ENCODE assay signal across 19 cellular contexts in the genomic region with DNA sequence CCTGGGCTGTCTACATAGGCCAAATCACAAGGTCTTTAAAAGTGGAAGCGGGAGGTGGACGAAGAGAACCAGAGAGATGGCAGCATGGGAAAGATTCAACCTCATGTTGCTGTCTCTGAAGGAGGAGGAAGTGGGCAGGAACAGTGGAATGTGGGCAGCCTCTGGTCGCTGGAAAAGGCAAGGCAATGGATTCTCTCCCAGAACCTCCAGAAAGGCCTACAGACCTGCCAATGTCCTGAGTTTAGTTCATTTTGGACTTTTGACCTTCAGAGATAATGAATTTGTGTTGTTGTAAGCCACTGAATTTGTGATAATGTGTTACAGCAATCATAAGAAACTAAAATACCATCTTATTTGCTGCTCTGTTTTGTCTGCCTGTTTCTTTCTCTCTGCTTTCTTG.
DNase-seq lines count a peak whose midpoint lies in the region; ATAC-seq and TF ChIP-seq lines count a peak whose summit lies in the region.
"Had no signal": no experiment of that assay in that cellular context is flagged by ENCODE, and none has a peak within 500 bp of the region (broad histone marks: within the 10 kb centered on the region; RNA-seq: fewer than 3 reads in every experiment).

No MANE protein-coding gene starts in this region.

- H3F3A ChIP-seq in SK-N-SH (replicated peaks; ENCODE audit: insufficient read depth): peaks cover 4% of the 10 kb centered on the region

- no peak overlapping the region for H3K14ac ChIP-seq in mesenchymal stem cell (ENCODE audit: low read length in 2 of 2)

- H3K9me3 ChIP-seq in SK-N-SH: peaks cover 5% of the 10 kb centered on the region; the same call in 1 of the 2 replicates
- peaks cover 7% of the 10 kb centered on the region for H3K9me3 ChIP-seq in mesenchymal stem cell (ENCODE audit: control insufficient read depth, low read length)

- no peaks in the 10 kb centered on the region for H4K20me1 ChIP-seq in SK-N-SH (ENCODE audit: insufficient read depth)

- H3K4me2 ChIP-seq in SK-N-SH: no peak overlapping the region
- no peak overlapping the region for H3K4me2 ChIP-seq in mesenchymal stem cell (ENCODE audit: low read length, poor library complexity, severe bottlenecking)
- H3K4me2 ChIP-seq: GM23338, KMS-11 had no signal

- no peak overlapping the region for H3K18ac ChIP-seq in mesenchymal stem cell (ENCODE audit: low read depth in 1 of 2, low read length in 2 of 2)

- H3K4me1 ChIP-seq in SK-N-SH (ENCODE audit: control insufficient read depth in 1 of 2, insufficient read depth in 2 of 2, low read depth in 1 of 2, low read length in 1 of 2): peaks cover 3 to 5% of the 10 kb centered on the region in 2 experiments; a peak in 3 of 4 replicates
- peaks cover under 1% of the 10 kb centered on the region for H3K4me1 ChIP-seq in mesenchymal stem cell (ENCODE audit: control insufficient read depth, insufficient read depth, low read depth, low read length)

- no peak for TF ChIP-seq RAD21 in SK-N-SH (IDR thresholded peaks at IDR 0.05; ENCODE audit: low read length)

- no peaks in the 10 kb centered on the region for H3K79me2 ChIP-seq in SK-N-SH (ENCODE audit: insufficient read depth)

- H3K36me3 ChIP-seq in SK-N-SH (replicated peaks in 1 of 2; ENCODE audit: control insufficient read depth in 1 of 2, insufficient read depth in 2 of 2, low read length in 1 of 2) (no peaks in the 10 kb centered on the region), mesenchymal stem cell (ENCODE audit: control insufficient read depth in 1 of 2, insufficient read depth in 2 of 2, low read depth in 1 of 2, low read length in 2 of 2) (no peaks in the 10 kb centered on the region)

- H3K9me2 ChIP-seq in SK-N-SH: no peaks in the 10 kb centered on the region

- H3K9ac ChIP-seq in SK-N-SH: no peak overlapping the region
- H3K9ac ChIP-seq in mesenchymal stem cell (ENCODE audit: low read length): no peak overlapping the region
- H3K9ac ChIP-seq: KMS-11 had no signal

- H3K23ac ChIP-seq in mesenchymal stem cell (ENCODE audit: low read length in 2 of 2): no peak overlapping the region

- ATAC-seq in SK-N-SH treated with all-trans-retinoic acid at 6 μM for 48 hours (no peak), HG03039 (IDR thresholded peaks at IDR 0.05; ENCODE audit: unreplicated experiment) (no peak)
- ATAC-seq: GM23338 had no signal

- WGBS in SK-N-SH (ENCODE audit: low lambda C conversion rate): 87% methylated on average over 3 of the region's 3 CpGs
- 100% methylated on average over 2 of the region's 3 CpGs for WGBS in mesenchymal stem cell

- H4K8ac ChIP-seq in mesenchymal stem cell (ENCODE audit: low read length): no peak overlapping the region

- no peaks in the 10 kb centered on the region for H3K27me3 ChIP-seq in SK-N-SH (ENCODE audit: insufficient read depth)
- no peaks in the 10 kb centered on the region for H3K27me3 ChIP-seq in mesenchymal stem cell (ENCODE audit: control insufficient read depth in 1 of 2, insufficient read depth in 1 of 2, low read length in 2 of 2)

- no peak for TF ChIP-seq CTCF in SK-N-SH (IDR thresholded peaks at IDR 0.05)

- CTCF ChIA-PET in SK-N-SH (lab: Yijun Ruan, JAX): no interaction called here

- POLR2A ChIA-PET in SK-N-SH (lab: Yijun Ruan, JAX): no interaction called here

- H3K27ac ChIP-seq in SK-N-SH (ENCODE audit: low read depth in 2 of 2, low read length in 1 of 2): no peak overlapping the region
- H3K27ac ChIP-seq in mesenchymal stem cell (ENCODE audit: low read length, poor library complexity, severe bottlenecking): no peak overlapping the region
- H3K27ac ChIP-seq: KMS-11 had no signal

- H2BK5ac ChIP-seq in mesenchymal stem cell (ENCODE audit: low read depth, low read length, poor library complexity, severe bottlenecking): no peak overlapping the region

- no peak overlapping the region for H3K4ac ChIP-seq in mesenchymal stem cell (ENCODE audit: low read depth in 1 of 2, low read length in 2 of 2)

- no peaks in the 10 kb centered on the region for H3K79me1 ChIP-seq in mesenchymal stem cell (replicated peaks; ENCODE audit: low read length, poor library complexity, severe bottlenecking)

- H2BK12ac ChIP-seq in mesenchymal stem cell (ENCODE audit: low read length in 2 of 2): peak overlapping the region in 1 of 2 experiments; percentile 2

- no peak overlapping the region for H2BK15ac ChIP-seq in mesenchymal stem cell (ENCODE audit: low read depth, poor library complexity, severe bottlenecking)

- H2BK120ac ChIP-seq in mesenchymal stem cell (ENCODE audit: low read depth, low read length): no peak overlapping the region

- no peak for DNase-seq in SK-N-SH
- peak; percentile 6 for DNase-seq in RPMI7951 (ENCODE audit: low read depth)
- no peak for DNase-seq in mesenchymal stem cell
- no peak for DNase-seq in T-helper 2 cell
- no peak for DNase-seq in mesenteric fat pad (ENCODE audit: low spot score)
- no peak for DNase-seq in NK-92 (lab: John Stamatoyannopoulos, UW; ENCODE audit: unreplicated experiment)
- DNase-seq: 8988T, COR-L47, DMS 273 treated with DMSO at 0.1 percent for 48 hours, GDM1, NCI-H1105, NCI-H2081, NCI-H2171 treated with DMSO at 0.1 percent for 48 hours, RPMI8226, SHP77 treated with DMSO at 0.1 percent for 48 hours had no signal

- no peak overlapping the region for H2AK5ac ChIP-seq in mesenchymal stem cell (ENCODE audit: low read length, severe bottlenecking)

- H4K91ac ChIP-seq in mesenchymal stem cell (ENCODE audit: low read length): no peak overlapping the region

- H3K4me3 ChIP-seq in SK-N-SH (ENCODE audit: low read depth in 2 of 2, low read length in 1 of 2) (no peak overlapping the region), mesenchymal stem cell (ENCODE audit: insufficient read depth in 1 of 2, low read depth in 1 of 2, low read length in 2 of 2) (no peak overlapping the region)
- H3K4me3 ChIP-seq: GM23338 had no signal

- H2AFZ ChIP-seq in SK-N-SH (ENCODE audit: low read depth) (peak overlapping the region; percentile 45; the same call in 1 of the 2 replicates), mesenchymal stem cell (ENCODE audit: low read depth, low read length) (peak overlapping the region; percentile 20)
- H2AFZ ChIP-seq: GM23338 had no signal

- no peak for TF ChIP-seq EP300 in SK-N-SH (IDR thresholded peaks at IDR 0.05; ENCODE audit: borderline replicate concordance in 1 of 2, low read depth in 1 of 2, low read length in 1 of 2)

TF ChIP-seq in SK-N-SH, 30 proteins besides CTCF, POLR2A, EP300 and RAD21 (continues in another document):
- TF ChIP-seq NFIC (IDR thresholded peaks at IDR 0.05; ENCODE audit: borderline replicate concordance): no peak
- TF ChIP-seq, protein P1, sequence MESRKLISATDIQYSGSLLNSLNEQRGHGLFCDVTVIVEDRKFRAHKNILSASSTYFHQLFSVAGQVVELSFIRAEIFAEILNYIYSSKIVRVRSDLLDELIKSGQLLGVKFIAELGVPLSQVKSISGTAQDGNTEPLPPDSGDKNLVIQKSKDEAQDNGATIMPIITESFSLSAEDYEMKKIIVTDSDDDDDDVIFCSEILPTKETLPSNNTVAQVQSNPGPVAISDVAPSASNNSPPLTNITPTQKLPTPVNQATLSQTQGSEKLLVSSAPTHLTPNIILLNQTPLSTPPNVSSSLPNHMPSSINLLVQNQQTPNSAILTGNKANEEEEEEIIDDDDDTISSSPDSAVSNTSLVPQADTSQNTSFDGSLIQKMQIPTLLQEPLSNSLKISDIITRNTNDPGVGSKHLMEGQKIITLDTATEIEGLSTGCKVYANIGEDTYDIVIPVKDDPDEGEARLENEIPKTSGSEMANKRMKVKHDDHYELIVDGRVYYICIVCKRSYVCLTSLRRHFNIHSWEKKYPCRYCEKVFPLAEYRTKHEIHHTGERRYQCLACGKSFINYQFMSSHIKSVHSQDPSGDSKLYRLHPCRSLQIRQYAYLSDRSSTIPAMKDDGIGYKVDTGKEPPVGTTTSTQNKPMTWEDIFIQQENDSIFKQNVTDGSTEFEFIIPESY (IDR thresholded peaks at IDR 0.05; ENCODE audit: borderline replicate concordance, low read depth): no peak
- TF ChIP-seq CHD2 (IDR thresholded peaks at IDR 0.05; ENCODE audit: low read length, partially characterized antibody): no peak
- no peak for TF ChIP-seq TAF1 (IDR thresholded peaks at IDR 0.05; ENCODE audit: borderline replicate concordance, low read depth, low read length)
- no peak for TF ChIP-seq TEAD4 (IDR thresholded peaks at IDR 0.05; ENCODE audit: borderline replicate concordance, insufficient read depth)
- TF ChIP-seq GATA2 (CRISPR knock-in tag; IDR thresholded peaks at IDR 0.05): no peak
- no peak for TF ChIP-seq FOXJ3 (CRISPR knock-in tag; IDR thresholded peaks at IDR 0.05)
- no peak for TF ChIP-seq SMC3 (IDR thresholded peaks at IDR 0.05; ENCODE audit: low read depth, low read length)
- TF ChIP-seq RXRA (IDR thresholded peaks at IDR 0.05; ENCODE audit: borderline replicate concordance, low read depth): no peak

TF ChIP-seq in SK-N-SH treated with all-trans-retinoic acid at 6 μM for 48 hours, 23 proteins besides CTCF, POLR2A, EP300 and RAD21 (continues in another document):
- TF ChIP-seq, protein P2, sequence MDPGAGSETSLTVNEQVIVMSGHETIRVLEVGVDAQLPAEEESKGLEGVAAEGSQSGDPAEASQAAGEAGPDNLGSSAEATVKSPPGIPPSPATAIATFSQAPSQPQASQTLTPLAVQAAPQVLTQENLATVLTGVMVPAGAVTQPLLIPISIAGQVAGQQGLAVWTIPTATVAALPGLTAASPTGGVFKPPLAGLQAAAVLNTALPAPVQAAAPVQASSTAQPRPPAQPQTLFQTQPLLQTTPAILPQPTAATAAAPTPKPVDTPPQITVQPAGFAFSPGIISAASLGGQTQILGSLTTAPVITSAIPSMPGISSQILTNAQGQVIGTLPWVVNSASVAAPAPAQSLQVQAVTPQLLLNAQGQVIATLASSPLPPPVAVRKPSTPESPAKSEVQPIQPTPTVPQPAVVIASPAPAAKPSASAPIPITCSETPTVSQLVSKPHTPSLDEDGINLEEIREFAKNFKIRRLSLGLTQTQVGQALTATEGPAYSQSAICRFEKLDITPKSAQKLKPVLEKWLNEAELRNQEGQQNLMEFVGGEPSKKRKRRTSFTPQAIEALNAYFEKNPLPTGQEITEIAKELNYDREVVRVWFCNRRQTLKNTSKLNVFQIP (CRISPR knock-in tag; IDR thresholded peaks at IDR 0.05; ENCODE audit: borderline replicate concordance, low read depth): no peak
- TF ChIP-seq ZFP30 (CRISPR knock-in tag; IDR thresholded peaks at IDR 0.05) (no peak), ESRRG (CRISPR knock-in tag; IDR thresholded peaks at IDR 0.05) (no peak), PPARA (CRISPR knock-in tag; IDR thresholded peaks at IDR 0.05; ENCODE audit: borderline replicate concordance) (no peak)
- TF ChIP-seq, protein P3, sequence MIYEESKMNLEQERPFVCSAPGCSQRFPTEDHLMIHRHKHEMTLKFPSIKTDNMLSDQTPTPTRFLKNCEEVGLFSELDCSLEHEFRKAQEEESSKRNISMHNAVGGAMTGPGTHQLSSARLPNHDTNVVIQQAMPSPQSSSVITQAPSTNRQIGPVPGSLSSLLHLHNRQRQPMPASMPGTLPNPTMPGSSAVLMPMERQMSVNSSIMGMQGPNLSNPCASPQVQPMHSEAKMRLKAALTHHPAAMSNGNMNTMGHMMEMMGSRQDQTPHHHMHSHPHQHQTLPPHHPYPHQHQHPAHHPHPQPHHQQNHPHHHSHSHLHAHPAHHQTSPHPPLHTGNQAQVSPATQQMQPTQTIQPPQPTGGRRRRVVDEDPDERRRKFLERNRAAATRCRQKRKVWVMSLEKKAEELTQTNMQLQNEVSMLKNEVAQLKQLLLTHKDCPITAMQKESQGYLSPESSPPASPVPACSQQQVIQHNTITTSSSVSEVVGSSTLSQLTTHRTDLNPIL (CRISPR knock-in tag; IDR thresholded peaks at IDR 0.05; ENCODE audit: low read depth): no peak
